1 cellular context compared by ENCODE assay signal in genomic region chr19:46736544-46737274, GRCh38.
TF ChIP-seq lines count a peak whose summit lies in the region.

No MANE protein-coding gene starts in this region.

TF ChIP-seq in K562, 482 proteins besides CTCF, POLR2A, EP300 and RAD21 (continues in another document):
- TF ChIP-seq CCNT2 (IDR thresholded peaks at IDR 0.05; ENCODE audit: borderline replicate concordance, extremely low read depth, insufficient read length, low read depth, low read length) (peak; percentile 35), MLLT1 (IDR thresholded peaks at IDR 0.05) (no peak), MCM2 (IDR thresholded peaks at IDR 0.05; ENCODE audit: low read depth) (no peak), TOE1 (IDR thresholded peaks at IDR 0.05; ENCODE audit: borderline replicate concordance) (peak; percentile 93), TOE1 (CRISPR knock-in tag; IDR thresholded peaks at IDR 0.05; ENCODE audit: borderline replicate concordance, low read depth) (no peak), ZNF277 (CRISPR knock-in tag; IDR thresholded peaks at IDR 0.05; ENCODE audit: borderline replicate concordance) (no peak), ZNF561 (CRISPR knock-in tag; conservative IDR thresholded peaks at IDR 0.05) (no peak), ATF7 (IDR thresholded peaks at IDR 0.05) (0 out of 2 replicates have a peak, but pooled peaks have one; percentile 31), TAL1 (IDR thresholded peaks at IDR 0.05) (no peak), ARID3B (CRISPR knock-in tag; IDR thresholded peaks at IDR 0.05; ENCODE audit: borderline replicate concordance) (no peak), MED1 (CRISPR knock-in tag; IDR thresholded peaks at IDR 0.05; ENCODE audit: borderline replicate concordance) (no peak), EWSR1 (IDR thresholded peaks at IDR 0.05; ENCODE audit: borderline replicate concordance, low read depth, partially characterized antibody) (no peak), MBD1 (CRISPR knock-in tag; IDR thresholded peaks at IDR 0.05) (no peak), SUPT5H (IDR thresholded peaks at IDR 0.05) (no peak; the same call in 1 of the 2 replicates), CTBP1 (IDR thresholded peaks at IDR 0.05; ENCODE audit: borderline replicate concordance) (peak; percentile 97), ELF4 (CRISPR knock-in tag; IDR thresholded peaks at IDR 0.05) (0 out of 2 replicates have a peak, but pooled peaks have one; percentile 16), SPI1 (IDR thresholded peaks at IDR 0.05; ENCODE audit: borderline replicate concordance, low read depth, low read length) (0 out of 2 replicates have a peak, but pooled peaks have one; percentile 13), ZNF318 (IDR thresholded peaks at IDR 0.05; ENCODE audit: borderline replicate concordance in 1 of 2, low read depth in 1 of 2) (no peak), YY1 (IDR thresholded peaks at IDR 0.05; ENCODE audit: borderline replicate concordance in 1 of 3, control insufficient read depth in 1 of 3, extremely low read depth in 1 of 3, insufficient read depth in 3 of 3, insufficient read length in 1 of 3, insufficient replicate concordance in 2 of 3, low read depth in 1 of 3, low read length in 2 of 3) (peak in 1 of 3 experiments; percentile 36), ZNF184 (CRISPR knock-in tag; IDR thresholded peaks at IDR 0.05) (no peak), CHD1 (IDR thresholded peaks at IDR 0.05; ENCODE audit: low read length) (no peak), THRB (CRISPR knock-in tag; conservative IDR thresholded peaks at IDR 0.05) (no peak), CHD2 (IDR thresholded peaks at IDR 0.05; ENCODE audit: low read depth, low read length) (no peak), KDM4B (IDR thresholded peaks at IDR 0.05; ENCODE audit: borderline replicate concordance in 2 of 2, low read depth in 1 of 2) (no peak), SMARCA5 (IDR thresholded peaks at IDR 0.05) (no peak), PYGO2 (tag; IDR thresholded peaks at IDR 0.05) (no peak), FOS (IDR thresholded peaks at IDR 0.05; ENCODE audit: extremely low read depth, insufficient read length) (no peak), GMEB1 (CRISPR knock-in tag; IDR thresholded peaks at IDR 0.05) (no peak), OTX1 (CRISPR knock-in tag; IDR thresholded peaks at IDR 0.05) (0 out of 2 replicates have a peak, but pooled peaks have one; percentile 12), MNT (conservative IDR thresholded peaks at IDR 0.05) (peak; percentile 62 to 76; a peak in 3 of 4 replicates), ZBED1 (IDR thresholded peaks at IDR 0.05) (no peak), ZNF174 (CRISPR knock-in tag; IDR thresholded peaks at IDR 0.05) (no peak), SRSF1 (IDR thresholded peaks at IDR 0.05; ENCODE audit: low read depth, low read length) (no peak), KHSRP (IDR thresholded peaks at IDR 0.05) (no peak), SRSF3 (IDR thresholded peaks at IDR 0.05; ENCODE audit: insufficient read depth, low read length) (no peak)
- TF ChIP-seq, protein P1, sequence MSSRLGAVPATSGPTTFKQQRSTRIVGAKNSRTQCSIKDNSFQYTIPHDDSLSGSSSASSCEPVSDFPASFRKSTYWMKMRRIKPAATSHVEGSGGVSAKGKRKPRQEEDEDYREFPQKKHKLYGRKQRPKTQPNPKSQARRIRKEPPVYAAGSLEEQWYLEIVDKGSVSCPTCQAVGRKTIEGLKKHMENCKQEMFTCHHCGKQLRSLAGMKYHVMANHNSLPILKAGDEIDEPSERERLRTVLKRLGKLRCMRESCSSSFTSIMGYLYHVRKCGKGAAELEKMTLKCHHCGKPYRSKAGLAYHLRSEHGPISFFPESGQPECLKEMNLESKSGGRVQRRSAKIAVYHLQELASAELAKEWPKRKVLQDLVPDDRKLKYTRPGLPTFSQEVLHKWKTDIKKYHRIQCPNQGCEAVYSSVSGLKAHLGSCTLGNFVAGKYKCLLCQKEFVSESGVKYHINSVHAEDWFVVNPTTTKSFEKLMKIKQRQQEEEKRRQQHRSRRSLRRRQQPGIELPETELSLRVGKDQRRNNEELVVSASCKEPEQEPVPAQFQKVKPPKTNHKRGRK (tag; IDR thresholded peaks at IDR 0.05), result no peak
